Comparison of ENCODE assay signal across 1 cellular context in genomic region chr20:46530640-46531039, GRCh38.
TF ChIP-seq lines count a peak whose summit lies in the region.

No MANE protein-coding gene starts in this region.

TF ChIP-seq in GM23338, 12 proteins besides CTCF, POLR2A, EP300 and RAD21:
- no peak for TF ChIP-seq CREB1 (CRISPR knock-in tag; IDR thresholded peaks at IDR 0.05; ENCODE audit: low read depth)
- no peak for TF ChIP-seq NANOG (IDR thresholded peaks at IDR 0.05; ENCODE audit: borderline replicate concordance)
- no peak for TF ChIP-seq EZH2phosphoT487 (IDR thresholded peaks at IDR 0.05; ENCODE audit: unreplicated experiment)
- TF ChIP-seq STAT1 (IDR thresholded peaks at IDR 0.05; ENCODE audit: unreplicated experiment), result no peak
- no peak for TF ChIP-seq JUNB (IDR thresholded peaks at IDR 0.05; ENCODE audit: unreplicated experiment)
- TF ChIP-seq ZNF331 (CRISPR knock-in tag; IDR thresholded peaks at IDR 0.05; ENCODE audit: low read depth), result no peak
- no peak for TF ChIP-seq POLR2AphosphoS5 (IDR thresholded peaks at IDR 0.05; ENCODE audit: low read depth)
- TF ChIP-seq ETS1 (IDR thresholded peaks at IDR 0.05), result no peak
- TF ChIP-seq, protein P1, sequence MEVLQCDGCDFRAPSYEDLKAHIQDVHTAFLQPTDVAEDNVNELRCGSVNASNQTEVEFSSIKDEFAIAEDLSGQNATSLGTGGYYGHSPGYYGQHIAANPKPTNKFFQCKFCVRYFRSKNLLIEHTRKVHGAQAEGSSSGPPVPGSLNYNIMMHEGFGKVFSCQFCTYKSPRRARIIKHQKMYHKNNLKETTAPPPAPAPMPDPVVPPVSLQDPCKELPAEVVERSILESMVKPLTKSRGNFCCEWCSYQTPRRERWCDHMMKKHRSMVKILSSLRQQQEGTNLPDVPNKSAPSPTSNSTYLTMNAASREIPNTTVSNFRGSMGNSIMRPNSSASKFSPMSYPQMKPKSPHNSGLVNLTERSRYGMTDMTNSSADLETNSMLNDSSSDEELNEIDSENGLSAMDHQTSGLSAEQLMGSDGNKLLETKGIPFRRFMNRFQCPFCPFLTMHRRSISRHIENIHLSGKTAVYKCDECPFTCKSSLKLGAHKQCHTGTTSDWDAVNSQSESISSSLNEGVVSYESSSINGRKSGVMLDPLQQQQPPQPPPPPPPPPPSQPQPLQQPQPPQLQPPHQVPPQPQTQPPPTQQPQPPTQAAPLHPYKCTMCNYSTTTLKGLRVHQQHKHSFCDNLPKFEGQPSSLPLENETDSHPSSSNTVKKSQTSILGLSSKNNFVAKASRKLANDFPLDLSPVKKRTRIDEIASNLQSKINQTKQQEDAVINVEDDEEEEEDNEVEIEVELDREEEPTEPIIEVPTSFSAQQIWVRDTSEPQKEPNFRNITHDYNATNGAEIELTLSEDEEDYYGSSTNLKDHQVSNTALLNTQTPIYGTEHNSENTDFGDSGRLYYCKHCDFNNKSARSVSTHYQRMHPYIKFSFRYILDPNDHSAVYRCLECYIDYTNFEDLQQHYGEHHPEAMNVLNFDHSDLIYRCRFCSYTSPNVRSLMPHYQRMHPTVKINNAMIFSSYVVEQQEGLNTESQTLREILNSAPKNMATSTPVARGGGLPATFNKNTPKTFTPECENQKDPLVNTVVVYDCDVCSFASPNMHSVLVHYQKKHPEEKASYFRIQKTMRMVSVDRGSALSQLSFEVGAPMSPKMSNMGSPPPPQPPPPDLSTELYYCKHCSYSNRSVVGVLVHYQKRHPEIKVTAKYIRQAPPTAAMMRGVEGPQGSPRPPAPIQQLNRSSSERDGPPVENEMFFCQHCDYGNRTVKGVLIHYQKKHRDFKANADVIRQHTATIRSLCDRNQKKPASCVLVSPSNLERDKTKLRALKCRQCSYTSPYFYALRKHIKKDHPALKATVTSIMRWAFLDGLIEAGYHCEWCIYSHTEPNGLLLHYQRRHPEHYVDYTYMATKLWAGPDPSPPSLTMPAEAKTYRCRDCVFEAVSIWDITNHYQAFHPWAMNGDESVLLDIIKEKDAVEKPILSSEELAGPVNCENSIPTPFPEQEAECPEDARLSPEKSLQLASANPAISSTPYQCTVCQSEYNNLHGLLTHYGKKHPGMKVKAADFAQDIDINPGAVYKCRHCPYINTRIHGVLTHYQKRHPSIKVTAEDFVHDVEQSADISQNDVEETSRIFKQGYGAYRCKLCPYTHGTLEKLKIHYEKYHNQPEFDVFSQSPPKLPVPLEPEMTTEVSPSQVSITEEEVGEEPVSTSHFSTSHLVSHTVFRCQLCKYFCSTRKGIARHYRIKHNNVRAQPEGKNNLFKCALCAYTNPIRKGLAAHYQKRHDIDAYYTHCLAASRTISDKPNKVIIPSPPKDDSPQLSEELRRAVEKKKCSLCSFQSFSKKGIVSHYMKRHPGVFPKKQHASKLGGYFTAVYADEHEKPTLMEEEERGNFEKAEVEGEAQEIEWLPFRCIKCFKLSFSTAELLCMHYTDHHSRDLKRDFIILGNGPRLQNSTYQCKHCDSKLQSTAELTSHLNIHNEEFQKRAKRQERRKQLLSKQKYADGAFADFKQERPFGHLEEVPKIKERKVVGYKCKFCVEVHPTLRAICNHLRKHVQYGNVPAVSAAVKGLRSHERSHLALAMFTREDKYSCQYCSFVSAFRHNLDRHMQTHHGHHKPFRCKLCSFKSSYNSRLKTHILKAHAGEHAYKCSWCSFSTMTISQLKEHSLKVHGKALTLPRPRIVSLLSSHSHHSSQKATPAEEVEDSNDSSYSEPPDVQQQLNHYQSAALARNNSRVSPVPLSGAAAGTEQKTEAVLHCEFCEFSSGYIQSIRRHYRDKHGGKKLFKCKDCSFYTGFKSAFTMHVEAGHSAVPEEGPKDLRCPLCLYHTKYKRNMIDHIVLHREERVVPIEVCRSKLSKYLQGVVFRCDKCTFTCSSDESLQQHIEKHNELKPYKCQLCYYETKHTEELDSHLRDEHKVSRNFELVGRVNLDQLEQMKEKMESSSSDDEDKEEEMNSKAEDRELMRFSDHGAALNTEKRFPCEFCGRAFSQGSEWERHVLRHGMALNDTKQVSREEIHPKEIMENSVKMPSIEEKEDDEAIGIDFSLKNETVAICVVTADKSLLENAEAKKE (CRISPR knock-in tag; IDR thresholded peaks at IDR 0.05), result no peak
- TF ChIP-seq ZNF114 (CRISPR knock-in tag; IDR thresholded peaks at IDR 0.05), result no peak
- TF ChIP-seq REST (IDR thresholded peaks at IDR 0.05; ENCODE audit: unreplicated experiment), result no peak
- no peak for TF ChIP-seq EZH2 (IDR thresholded peaks at IDR 0.05; ENCODE audit: low read depth, unreplicated experiment)
